ENCODE assay signal across 1 cellular context in genomic region chr1:112955678-112956502, GRCh38.
TF ChIP-seq lines count a peak whose summit lies in the region.

Gene SLC16A1 (minus strand): TSS chr1:112956196. CDS start chr1:112929308, 26,888 bp downstream.

TF ChIP-seq in HepG2, 621 proteins besides CTCF, POLR2A, EP300 and RAD21 (continued from another document and continues in another):
- TF ChIP-seq MXD3 (CRISPR knock-in tag; IDR thresholded peaks at IDR 0.05) = peak; percentile 75
- peak; percentile 77 for TF ChIP-seq KMT2B (CRISPR knock-in tag; IDR thresholded peaks at IDR 0.05)
- no peak for TF ChIP-seq NAIF1 (CRISPR knock-in tag; IDR thresholded peaks at IDR 0.05; ENCODE audit: borderline replicate concordance)
- TF ChIP-seq NCOA2 (CRISPR knock-in tag; IDR thresholded peaks at IDR 0.05) = peak; percentile 9
- 0 out of 2 replicates have a peak, but pooled peaks have one; percentile 38 for TF ChIP-seq ZNF205 (CRISPR knock-in tag; IDR thresholded peaks at IDR 0.05)
- TF ChIP-seq ZNF710 (CRISPR knock-in tag; IDR thresholded peaks at IDR 0.05; ENCODE audit: borderline replicate concordance) = peak; percentile 92
- no peak for TF ChIP-seq GTF2F1 (IDR thresholded peaks at IDR 0.05; ENCODE audit: low read length)
- TF ChIP-seq ZBTB34 (CRISPR knock-in tag; IDR thresholded peaks at IDR 0.05) = no peak
- peak; percentile 92 for TF ChIP-seq ZNF280D (CRISPR knock-in tag; IDR thresholded peaks at IDR 0.05)
- peak; percentile 80 for TF ChIP-seq ZNF761 (CRISPR knock-in tag; conservative IDR thresholded peaks at IDR 0.05)
- peak; percentile 25; the same call in 1 of the 2 replicates for TF ChIP-seq ZZZ3 (CRISPR knock-in tag; IDR thresholded peaks at IDR 0.05; ENCODE audit: borderline replicate concordance)
- no peak; the same call in 1 of the 2 replicates for TF ChIP-seq TOE1 (CRISPR knock-in tag; IDR thresholded peaks at IDR 0.05)
- TF ChIP-seq ZBTB14 (CRISPR knock-in tag; IDR thresholded peaks at IDR 0.05) = peak; percentile 92
- TF ChIP-seq ELF4 (CRISPR knock-in tag; IDR thresholded peaks at IDR 0.05; ENCODE audit: borderline replicate concordance) = no peak
- no peak for TF ChIP-seq U2AF1 (optimal IDR thresholded peaks at IDR 0.05; ENCODE audit: low read depth, low read length)
- TF ChIP-seq SNAPC4 (CRISPR knock-in tag; IDR thresholded peaks at IDR 0.05) = peak; percentile 87; the same call in 1 of the 2 replicates
- TF ChIP-seq YEATS2 (CRISPR knock-in tag; IDR thresholded peaks at IDR 0.05; ENCODE audit: borderline replicate concordance) = no peak
- peak; percentile 98 for TF ChIP-seq POLR2AphosphoS5 (IDR thresholded peaks at IDR 0.05; ENCODE audit: low read depth, low read length)
- TF ChIP-seq HOXA5 (CRISPR knock-in tag; IDR thresholded peaks at IDR 0.05) = peak; percentile 68
- TF ChIP-seq GLMP (CRISPR knock-in tag; IDR thresholded peaks at IDR 0.05; ENCODE audit: borderline replicate concordance) = no peak
- peak; percentile 85 for TF ChIP-seq SP4 (CRISPR knock-in tag; IDR thresholded peaks at IDR 0.05)
- no peak for TF ChIP-seq ZNF530 (CRISPR knock-in tag; IDR thresholded peaks at IDR 0.05; ENCODE audit: low read depth)
- peak; percentile 75 for TF ChIP-seq IKZF4 (CRISPR knock-in tag; IDR thresholded peaks at IDR 0.05; ENCODE audit: borderline replicate concordance, low read depth, not compliant biosample characterization)
- TF ChIP-seq ZFY (CRISPR knock-in tag; IDR thresholded peaks at IDR 0.05) = peak; percentile 71
- no peak for TF ChIP-seq ZNF281 (CRISPR knock-in tag; IDR thresholded peaks at IDR 0.05; ENCODE audit: borderline replicate concordance)
- no peak for TF ChIP-seq LBX2 (CRISPR knock-in tag; IDR thresholded peaks at IDR 0.05; ENCODE audit: borderline replicate concordance)
- TF ChIP-seq ZNF367 (CRISPR knock-in tag; IDR thresholded peaks at IDR 0.05; ENCODE audit: borderline replicate concordance) = no peak
- TF ChIP-seq ZNF670 (CRISPR knock-in tag; IDR thresholded peaks at IDR 0.05; ENCODE audit: borderline replicate concordance) = peak; percentile 29; the same call in 1 of the 2 replicates
- peak; percentile 76 for TF ChIP-seq MYPOP (CRISPR knock-in tag; IDR thresholded peaks at IDR 0.05)
- TF ChIP-seq SP140L (CRISPR knock-in tag; IDR thresholded peaks at IDR 0.05; ENCODE audit: borderline replicate concordance) = no peak; the same call in 1 of the 2 replicates
- TF ChIP-seq NR0B2 (CRISPR knock-in tag; IDR thresholded peaks at IDR 0.05) = peak; percentile 79
- TF ChIP-seq ZNF33A (CRISPR knock-in tag; IDR thresholded peaks at IDR 0.05; ENCODE audit: borderline replicate concordance) = 0 out of 2 replicates have a peak, but pooled peaks have one; percentile 23
- TF ChIP-seq DNMT3B (CRISPR knock-in tag; conservative IDR thresholded peaks at IDR 0.05) = no peak; the same call in 1 of the 2 replicates
- TF ChIP-seq KLF16 (CRISPR knock-in tag; IDR thresholded peaks at IDR 0.05) = peak in 1 of 2 experiments; percentile 42; a peak in 1 of 4 replicates
- peak; percentile 87; the same call in 1 of the 2 replicates for TF ChIP-seq ZNF776 (CRISPR knock-in tag; IDR thresholded peaks at IDR 0.05)
- peak; percentile 88 for TF ChIP-seq POGZ (CRISPR knock-in tag; IDR thresholded peaks at IDR 0.05)
- no peak; the same call in 1 of the 2 replicates for TF ChIP-seq ZSCAN29 (CRISPR knock-in tag; conservative IDR thresholded peaks at IDR 0.05)
- peak; percentile 60 for TF ChIP-seq RXRA (CRISPR knock-in tag; IDR thresholded peaks at IDR 0.05)
- peak; percentile 92 for TF ChIP-seq ZIK1 (CRISPR knock-in tag; IDR thresholded peaks at IDR 0.05; ENCODE audit: borderline replicate concordance, low read depth)
- TF ChIP-seq KLF9 (CRISPR knock-in tag; IDR thresholded peaks at IDR 0.05; ENCODE audit: low read depth) = no peak
- 0 out of 2 replicates have a peak, but pooled peaks have one; percentile 53 for TF ChIP-seq ZNF432 (CRISPR knock-in tag; IDR thresholded peaks at IDR 0.05; ENCODE audit: borderline replicate concordance)
- TF ChIP-seq NR2F6 (IDR thresholded peaks at IDR 0.05) = no peak
- TF ChIP-seq NR2F6 (CRISPR knock-in tag; IDR thresholded peaks at IDR 0.05) = peak; percentile 43; the same call in 1 of the 2 replicates
